In genomic region chr11:88312665-88313064, GRCh38 we compare ENCODE assay signal across 20 cellular contexts. TPM values are rescaled to one million over a fixed set of nuclear protein-coding genes. Genes with fewer than 3 reads are reported as not detected.
DNase-seq lines count a peak whose midpoint lies in the region; ATAC-seq and TF ChIP-seq lines count a peak whose summit lies in the region.
"Had no signal": no experiment of that assay in that cellular context is flagged by ENCODE, and none has a peak within 500 bp of the region (broad histone marks: within the 10 kb centered on the region; RNA-seq: fewer than 3 reads in every experiment).

No MANE protein-coding gene starts in this region.

- TF ChIP-seq CTCF in OCI-LY3 (IDR thresholded peaks at IDR 0.05; ENCODE audit: low read depth, low read length) (no peak), neural crest cell (conservative IDR thresholded peaks at IDR 0.05) (no peak), WERI-Rb-1 (IDR thresholded peaks at IDR 0.05; ENCODE audit: low read depth, low read length) (no peak)

- peaks cover 90% of the 10 kb centered on the region for H3K4me1 ChIP-seq in OCI-LY3 (ENCODE audit: low read length)
- H3K4me1 ChIP-seq: A549 had no signal

- H3K27me3 Mint-ChIP-seq in activated CD4-positive, alpha-beta T cell treated with anti-CD3 and anti-CD28 coated beads, Interleukin-2, amount 10 ng/mL, durations not matched to agents 7 days and 5 days: no peaks in the 10 kb centered on the region
- no peaks in the 10 kb centered on the region for H3K27me3 Mint-ChIP-seq in effector memory CD8-positive, alpha-beta T cell
- H3K27me3 Mint-ChIP-seq in neural crest cell (ENCODE audit: low read depth): no peaks in the 10 kb centered on the region
- H3K27me3 Mint-ChIP-seq: stimulated activated naive B cell treated with anti-CD40 and anti-IgM and Interleukin-4, amounts not matched to agents 10 μg/mL and 1 μg/mL and 100 μg/mL, for 72 hours had no signal

- H3K36me3 ChIP-seq in OCI-LY3 (replicated peaks; ENCODE audit: low read depth, low read length) (peaks cover 63% of the 10 kb centered on the region), WERI-Rb-1 (no peaks in the 10 kb centered on the region)
- H3K36me3 ChIP-seq: pancreas had no signal

- peak overlapping the region; percentile 37 for H3K27ac Mint-ChIP-seq in activated CD4-positive, alpha-beta T cell treated with anti-CD3 and anti-CD28 coated beads, Interleukin-2, amount 10 ng/mL, durations not matched to agents 7 days and 5 days
- peak overlapping the region; percentile 38 to 85 for H3K27ac Mint-ChIP-seq in effector memory CD8-positive, alpha-beta T cell
- peak overlapping the region; percentile 54 for H3K27ac Mint-ChIP-seq in neural crest cell (ENCODE audit: unreplicated experiment)
- H3K27ac Mint-ChIP-seq: CD8-positive, alpha-beta T cell; stimulated activated naive B cell treated with anti-CD40 and anti-IgM and Interleukin-4, amounts not matched to agents 10 μg/mL and 1 μg/mL and 100 μg/mL, for 72 hours had no signal

- H3K9me3 ChIP-seq in OCI-LY3 (ENCODE audit: insufficient read depth, low read length) (no peaks in the 10 kb centered on the region), WERI-Rb-1 (ENCODE audit: severe bottlenecking) (no peaks in the 10 kb centered on the region)
- H3K9me3 ChIP-seq: A549, mucosa of descending colon, pancreas had no signal

- peaks cover 95% of the 10 kb centered on the region for H3K79me2 ChIP-seq in OCI-LY3 (ENCODE audit: low read length)

- CTCF ChIA-PET in activated CD4-positive, alpha-beta T cell treated with anti-CD3 and anti-CD28 coated beads, Interleukin-2, amount 10 ng/mL, durations not matched to agents 7 days and 5 days (lab: Charles Lee): interaction anchor here (0.5 kb wide), 1 partner anchor 23 kb away, joined by 3 read pairs; no protein-coding TSS in a partner anchor

- peaks cover 85% of the 10 kb centered on the region for H4K20me1 ChIP-seq in OCI-LY3 (ENCODE audit: insufficient read depth, low read length)

- ATAC-seq in effector memory CD8-positive, alpha-beta T cell (replicated peaks): no peak
- no peak for ATAC-seq in HG03039 (IDR thresholded peaks at IDR 0.05; ENCODE audit: unreplicated experiment)
- ATAC-seq: A549; CD8-positive, alpha-beta T cell; esophagus mucosa; left colon; mucosa of descending colon; pancreas; stimulated activated naive B cell treated with anti-CD40 and anti-IgM and Interleukin-4, amounts not matched to agents 10 μg/mL and 1 μg/mL and 100 μg/mL, for 72 hours had no signal

- H3K4me3 ChIP-seq in OCI-LY3 (ENCODE audit: low read length): no peak overlapping the region
- H3K4me3 ChIP-seq in WERI-Rb-1 (ENCODE audit: low read depth, low read length): no peak overlapping the region
- H3K4me3 ChIP-seq: A549, mucosa of descending colon, pancreas, smooth muscle cell had no signal

- peaks cover 78% of the 10 kb centered on the region for H3K36me3 Mint-ChIP-seq in activated CD4-positive, alpha-beta T cell treated with anti-CD3 and anti-CD28 coated beads, Interleukin-2, amount 10 ng/mL, durations not matched to agents 7 days and 5 days (ENCODE audit: low read depth)
- H3K36me3 Mint-ChIP-seq in effector memory CD8-positive, alpha-beta T cell (ENCODE audit: insufficient read depth): peaks cover 39% of the 10 kb centered on the region
- H3K36me3 Mint-ChIP-seq in neural crest cell (ENCODE audit: low read depth): peaks cover 21% of the 10 kb centered on the region

- H3K27me3 ChIP-seq in OCI-LY3 (ENCODE audit: low read depth, low read length) (no peaks in the 10 kb centered on the region), WERI-Rb-1 (ENCODE audit: insufficient read depth, low read depth, severe bottlenecking) (no peaks in the 10 kb centered on the region)
- H3K27me3 ChIP-seq: pancreas had no signal

- no peaks in the 10 kb centered on the region for H3K9me3 Mint-ChIP-seq in activated CD4-positive, alpha-beta T cell treated with anti-CD3 and anti-CD28 coated beads, Interleukin-2, amount 10 ng/mL, durations not matched to agents 7 days and 5 days
- no peaks in the 10 kb centered on the region for H3K9me3 Mint-ChIP-seq in effector memory CD8-positive, alpha-beta T cell
- H3K9me3 Mint-ChIP-seq in neural crest cell: no peaks in the 10 kb centered on the region
- H3K9me3 Mint-ChIP-seq: CD8-positive, alpha-beta T cell; stimulated activated naive B cell treated with anti-CD40 and anti-IgM and Interleukin-4, amounts not matched to agents 10 μg/mL and 1 μg/mL and 100 μg/mL, for 72 hours had no signal

- no peak overlapping the region for H2AFZ ChIP-seq in OCI-LY3 (ENCODE audit: low read depth, low read length)

- H3K9ac ChIP-seq in OCI-LY3 (ENCODE audit: low read length): no peak overlapping the region

- H3K4me3 Mint-ChIP-seq in activated CD4-positive, alpha-beta T cell treated with anti-CD3 and anti-CD28 coated beads, Interleukin-2, amount 10 ng/mL, durations not matched to agents 7 days and 5 days: no peak overlapping the region
- H3K4me3 Mint-ChIP-seq in effector memory CD8-positive, alpha-beta T cell: peak overlapping the region; percentile 36 to 63
- H3K4me3 Mint-ChIP-seq in neural crest cell: no peak overlapping the region
- H3K4me3 Mint-ChIP-seq: CD8-positive, alpha-beta T cell; stimulated activated naive B cell treated with anti-CD40 and anti-IgM and Interleukin-4, amounts not matched to agents 10 μg/mL and 1 μg/mL and 100 μg/mL, for 72 hours had no signal

- H3K27ac ChIP-seq in OCI-LY3 (ENCODE audit: low read length): peak overlapping the region; percentile 48
- H3K27ac ChIP-seq in WERI-Rb-1: no peak overlapping the region
- H3K27ac ChIP-seq: A549, pancreas had no signal

- peaks cover 38% of the 10 kb centered on the region for H3K4me1 Mint-ChIP-seq in activated CD4-positive, alpha-beta T cell treated with anti-CD3 and anti-CD28 coated beads, Interleukin-2, amount 10 ng/mL, durations not matched to agents 7 days and 5 days
- peaks cover 31 to 56% of the 10 kb centered on the region in 2 donors for H3K4me1 Mint-ChIP-seq in effector memory CD8-positive, alpha-beta T cell (ENCODE audit: low read depth in 2 of 2)
- H3K4me1 Mint-ChIP-seq in neural crest cell: peaks cover 8% of the 10 kb centered on the region

- POLR2A ChIA-PET in activated CD4-positive, alpha-beta T cell treated with anti-CD3 and anti-CD28 coated beads, Interleukin-2, amount 10 ng/mL, durations not matched to agents 7 days and 5 days (lab: Charles Lee): no interaction called here

- DNase-seq in activated CD4-positive, alpha-beta T cell treated with anti-CD3 and anti-CD28 coated beads, Interleukin-2, amount 10 ng/mL, durations not matched to agents 7 days and 5 days: no peak
- DNase-seq in activated CD4-positive, alpha-beta T cell treated with anti-CD3 and anti-CD28 coated beads, Interleukin-2, amount 50 U/mL, for 4 hours: no peak
- no peak for DNase-seq in effector memory CD8-positive, alpha-beta T cell
- DNase-seq in neural crest cell (ENCODE audit: low read depth, low spot score) (no peak), WERI-Rb-1 (no peak), NCI-H345 treated with DMSO at 0.1 percent for 48 hours (lab: John Stamatoyannopoulos, UW; ENCODE audit: unreplicated experiment) (no peak)
- DNase-seq: activated T-cell treated with anti-CD3 and anti-CD28 coated beads, Interleukin-2, amount 50 U/mL, for 48 hours; amniotic stem cell; CD8-positive, alpha-beta T cell; cortex of kidney; left colon; mucosa of descending colon; NCI-H1092; pancreas; stimulated activated naive B cell treated with anti-CD40 and anti-IgM and Interleukin-4, amounts not matched to agents 10 μg/mL and 1 μg/mL and 100 μg/mL, for 72 hours had no signal

- H3K4me2 ChIP-seq in OCI-LY3 (ENCODE audit: low read length): peak overlapping the region; percentile 45; the same call in 1 of the 2 replicates
- H3K4me2 ChIP-seq: A549, smooth muscle cell had no signal

RNA-seq across cellular contexts. Expression of gene CTSC, which starts 24.9 kb away (rescaled TPM):
- 100 to 1,000 TPM; 230 to 272 TPM for total RNA-seq in activated CD4-positive, alpha-beta T cell treated with anti-CD3 and anti-CD28 coated beads, Interleukin-2, amount 10 ng/mL, durations not matched to agents 7 days and 5 days
- 84.3 and 88.0 TPM in 2 replicates for total RNA-seq in neural crest cell

Comparison
In these comparisons a context has a peak if more than half of its experiments do, and no peak if none do; other contexts are left out.
1. H3K4me3 Mint-ChIP-seq: peak in effector memory CD8-positive, alpha-beta T cell (2 of 2); none in activated CD4-positive, alpha-beta T cell treated with anti-CD3 and anti-CD28 coated beads, Interleukin-2, amount 10 ng/mL, durations not matched to agents 7 days and 5 days (single experiment) and neural crest cell (single experiment).
2. Peak in every context shown above with its lines, with median percentiles within 50 percentile points of each other: H3K27ac Mint-ChIP-seq.